ENCODE assay signal across 1 cellular context in the genomic region with DNA sequence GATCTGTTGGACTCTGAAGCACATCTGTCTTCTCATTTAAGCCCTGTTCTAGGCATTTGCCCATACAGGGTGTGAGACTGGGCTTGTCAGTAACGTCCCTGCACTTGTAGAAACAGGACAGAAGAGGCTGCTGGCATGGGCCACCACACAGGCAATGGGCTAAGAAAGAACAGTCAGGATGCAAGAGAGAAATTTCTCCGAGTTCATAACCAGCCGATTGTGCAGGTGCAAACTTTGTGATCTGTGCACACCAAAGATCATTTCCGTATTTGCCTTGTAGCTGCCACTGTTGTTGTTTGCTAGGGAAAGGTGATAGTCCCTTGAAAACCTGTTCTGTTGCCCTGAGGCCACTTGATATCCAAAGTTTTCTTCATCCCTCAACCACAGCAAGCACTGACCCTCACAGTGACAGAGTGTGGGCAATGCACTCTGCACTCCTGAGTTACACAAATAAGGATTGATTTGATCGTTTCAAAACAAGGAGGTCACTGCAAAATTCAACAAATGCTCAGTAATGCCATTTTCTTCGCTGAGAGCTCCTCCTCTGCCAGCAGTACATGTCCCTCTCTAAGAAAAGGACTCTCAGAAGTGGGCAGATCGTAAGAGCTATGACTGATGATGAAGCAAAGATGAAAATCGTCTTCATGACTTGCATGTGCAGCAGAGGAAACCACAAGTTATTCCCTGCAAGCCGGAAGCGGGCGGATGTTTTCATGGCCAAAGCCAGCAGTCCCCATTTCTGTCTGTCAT.
TF ChIP-seq lines count a peak whose summit lies in the region.

No MANE protein-coding gene starts in this region.

TF ChIP-seq in K562, 482 proteins besides CTCF, POLR2A, EP300 and RAD21 (continued from another document and continues in another):
- TF ChIP-seq DPF2 (IDR thresholded peaks at IDR 0.05) (peak; percentile 81), ZNF436 (CRISPR knock-in tag; IDR thresholded peaks at IDR 0.05) (no peak), SAFB2 (IDR thresholded peaks at IDR 0.05; ENCODE audit: borderline replicate concordance, low read depth, low read length, severe bottlenecking) (no peak), ZNF316 (IDR thresholded peaks at IDR 0.05) (peak; percentile 88), MCM3 (IDR thresholded peaks at IDR 0.05) (no peak), ETV1 (tag; conservative IDR thresholded peaks at IDR 0.05; ENCODE audit: low read depth) (peak; percentile 89), HDAC2 (IDR thresholded peaks at IDR 0.05) (peak; percentile 58; the same call in 1 of the 2 replicates), SIN3B (IDR thresholded peaks at IDR 0.05; ENCODE audit: low read depth) (no peak), SIRT6 (IDR thresholded peaks at IDR 0.05; ENCODE audit: low read depth, low read length) (no peak), RBM39 (optimal IDR thresholded peaks at IDR 0.05; ENCODE audit: low read depth, low read length) (no peak), ZBTB17 (CRISPR knock-in tag; IDR thresholded peaks at IDR 0.05) (no peak), JUN (IDR thresholded peaks at IDR 0.05; ENCODE audit: borderline replicate concordance, low read depth, low read length) (0 out of 2 replicates have a peak, but pooled peaks have one; percentile 9), JUN (CRISPR knock-in tag; IDR thresholded peaks at IDR 0.05; ENCODE audit: borderline replicate concordance) (no peak), CEBPG (CRISPR knock-in tag; IDR thresholded peaks at IDR 0.05) (no peak), CEBPG (tag; conservative IDR thresholded peaks at IDR 0.05 in 1 of 2, IDR thresholded peaks at IDR 0.05 in 1 of 2) (no peak), ATF7 (IDR thresholded peaks at IDR 0.05) (peak; percentile 30; the same call in 1 of the 2 replicates), E4F1 (CRISPR knock-in tag; IDR thresholded peaks at IDR 0.05; ENCODE audit: borderline replicate concordance) (no peak), RCOR1 (IDR thresholded peaks at IDR 0.05; ENCODE audit: borderline replicate concordance in 1 of 2, low read depth in 2 of 2, low read length in 2 of 2) (peak in 1 of 2 experiments; percentile 59; a peak in 1 of 4 replicates), BACH1 (tag; IDR thresholded peaks at IDR 0.05) (peak; percentile 57; the same call in 1 of the 2 replicates), MCM7 (IDR thresholded peaks at IDR 0.05) (no peak), FOXK1 (CRISPR knock-in tag; IDR thresholded peaks at IDR 0.05; ENCODE audit: borderline replicate concordance) (no peak), RNF2 (IDR thresholded peaks at IDR 0.05) (peak; percentile 32; the same call in 1 of the 2 replicates), POU5F1 (IDR thresholded peaks at IDR 0.05; ENCODE audit: borderline replicate concordance, low read depth, low read length, partially characterized antibody) (no peak), ATF1 (CRISPR knock-in tag; IDR thresholded peaks at IDR 0.05) (no peak), ATF1 (tag; IDR thresholded peaks at IDR 0.05) (peak; percentile 38), KDM1A (IDR thresholded peaks at IDR 0.05) (no peak), ZKSCAN1 (IDR thresholded peaks at IDR 0.05; ENCODE audit: low read depth, low read length) (no peak), BHLHE40 (IDR thresholded peaks at IDR 0.05; ENCODE audit: low read length) (peak; percentile 82), JUND (IDR thresholded peaks at IDR 0.05; ENCODE audit: borderline replicate concordance, low read depth, low read length) (peak; percentile 64; the same call in 1 of the 2 replicates), JUND (tag; IDR thresholded peaks at IDR 0.05; ENCODE audit: borderline replicate concordance, low read depth, low read length) (peak; percentile 40; the same call in 1 of the 3 replicates), DDX20 (tag; IDR thresholded peaks at IDR 0.05; ENCODE audit: low read depth) (no peak), ZNF143 (CRISPR knock-in tag; IDR thresholded peaks at IDR 0.05) (no peak), ZNF354B (CRISPR knock-in tag; IDR thresholded peaks at IDR 0.05) (no peak), CTBP1 (IDR thresholded peaks at IDR 0.05; ENCODE audit: borderline replicate concordance) (peak; percentile 61), CAMTA2 (CRISPR knock-in tag; conservative IDR thresholded peaks at IDR 0.05) (no peak), CSDE1 (IDR thresholded peaks at IDR 0.05) (no peak), ZNF445 (CRISPR knock-in tag; IDR thresholded peaks at IDR 0.05; ENCODE audit: low read depth) (no peak), ZNF766 (CRISPR knock-in tag; conservative IDR thresholded peaks at IDR 0.05) (0 out of 2 replicates have a peak, but pooled peaks have one; percentile 50), ZNF197 (CRISPR knock-in tag; IDR thresholded peaks at IDR 0.05; ENCODE audit: low read depth) (peak; percentile 74; the same call in 1 of the 2 replicates), MTF1 (CRISPR knock-in tag; IDR thresholded peaks at IDR 0.05; ENCODE audit: borderline replicate concordance) (no peak), ZNF644 (tag; IDR thresholded peaks at IDR 0.05; ENCODE audit: low read depth) (0 out of 2 replicates have a peak, but pooled peaks have one; percentile 25), ZHX1 (conservative IDR thresholded peaks at IDR 0.05; ENCODE audit: low read length) (no peak), ZNF274 (IDR thresholded peaks at IDR 0.05; ENCODE audit: borderline replicate concordance, low read depth, low read length) (no peak), ETS2 (tag; IDR thresholded peaks at IDR 0.05; ENCODE audit: borderline replicate concordance, poor library complexity, severe bottlenecking) (no peak), RBBP5 (IDR thresholded peaks at IDR 0.05; ENCODE audit: borderline replicate concordance, insufficient read depth, low read length, poor library complexity, severe bottlenecking) (no peak), EP400 (IDR thresholded peaks at IDR 0.05) (0 out of 2 replicates have a peak, but pooled peaks have one; percentile 15), NBN (IDR thresholded peaks at IDR 0.05; ENCODE audit: low read depth) (peak; percentile 63; the same call in 1 of the 2 replicates)
- TF ChIP-seq, protein P1, sequence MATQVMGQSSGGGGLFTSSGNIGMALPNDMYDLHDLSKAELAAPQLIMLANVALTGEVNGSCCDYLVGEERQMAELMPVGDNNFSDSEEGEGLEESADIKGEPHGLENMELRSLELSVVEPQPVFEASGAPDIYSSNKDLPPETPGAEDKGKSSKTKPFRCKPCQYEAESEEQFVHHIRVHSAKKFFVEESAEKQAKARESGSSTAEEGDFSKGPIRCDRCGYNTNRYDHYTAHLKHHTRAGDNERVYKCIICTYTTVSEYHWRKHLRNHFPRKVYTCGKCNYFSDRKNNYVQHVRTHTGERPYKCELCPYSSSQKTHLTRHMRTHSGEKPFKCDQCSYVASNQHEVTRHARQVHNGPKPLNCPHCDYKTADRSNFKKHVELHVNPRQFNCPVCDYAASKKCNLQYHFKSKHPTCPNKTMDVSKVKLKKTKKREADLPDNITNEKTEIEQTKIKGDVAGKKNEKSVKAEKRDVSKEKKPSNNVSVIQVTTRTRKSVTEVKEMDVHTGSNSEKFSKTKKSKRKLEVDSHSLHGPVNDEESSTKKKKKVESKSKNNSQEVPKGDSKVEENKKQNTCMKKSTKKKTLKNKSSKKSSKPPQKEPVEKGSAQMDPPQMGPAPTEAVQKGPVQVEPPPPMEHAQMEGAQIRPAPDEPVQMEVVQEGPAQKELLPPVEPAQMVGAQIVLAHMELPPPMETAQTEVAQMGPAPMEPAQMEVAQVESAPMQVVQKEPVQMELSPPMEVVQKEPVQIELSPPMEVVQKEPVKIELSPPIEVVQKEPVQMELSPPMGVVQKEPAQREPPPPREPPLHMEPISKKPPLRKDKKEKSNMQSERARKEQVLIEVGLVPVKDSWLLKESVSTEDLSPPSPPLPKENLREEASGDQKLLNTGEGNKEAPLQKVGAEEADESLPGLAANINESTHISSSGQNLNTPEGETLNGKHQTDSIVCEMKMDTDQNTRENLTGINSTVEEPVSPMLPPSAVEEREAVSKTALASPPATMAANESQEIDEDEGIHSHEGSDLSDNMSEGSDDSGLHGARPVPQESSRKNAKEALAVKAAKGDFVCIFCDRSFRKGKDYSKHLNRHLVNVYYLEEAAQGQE (CRISPR knock-in tag; IDR thresholded peaks at IDR 0.05; ENCODE audit: low read depth) = no peak
- TF ChIP-seq, protein P2, sequence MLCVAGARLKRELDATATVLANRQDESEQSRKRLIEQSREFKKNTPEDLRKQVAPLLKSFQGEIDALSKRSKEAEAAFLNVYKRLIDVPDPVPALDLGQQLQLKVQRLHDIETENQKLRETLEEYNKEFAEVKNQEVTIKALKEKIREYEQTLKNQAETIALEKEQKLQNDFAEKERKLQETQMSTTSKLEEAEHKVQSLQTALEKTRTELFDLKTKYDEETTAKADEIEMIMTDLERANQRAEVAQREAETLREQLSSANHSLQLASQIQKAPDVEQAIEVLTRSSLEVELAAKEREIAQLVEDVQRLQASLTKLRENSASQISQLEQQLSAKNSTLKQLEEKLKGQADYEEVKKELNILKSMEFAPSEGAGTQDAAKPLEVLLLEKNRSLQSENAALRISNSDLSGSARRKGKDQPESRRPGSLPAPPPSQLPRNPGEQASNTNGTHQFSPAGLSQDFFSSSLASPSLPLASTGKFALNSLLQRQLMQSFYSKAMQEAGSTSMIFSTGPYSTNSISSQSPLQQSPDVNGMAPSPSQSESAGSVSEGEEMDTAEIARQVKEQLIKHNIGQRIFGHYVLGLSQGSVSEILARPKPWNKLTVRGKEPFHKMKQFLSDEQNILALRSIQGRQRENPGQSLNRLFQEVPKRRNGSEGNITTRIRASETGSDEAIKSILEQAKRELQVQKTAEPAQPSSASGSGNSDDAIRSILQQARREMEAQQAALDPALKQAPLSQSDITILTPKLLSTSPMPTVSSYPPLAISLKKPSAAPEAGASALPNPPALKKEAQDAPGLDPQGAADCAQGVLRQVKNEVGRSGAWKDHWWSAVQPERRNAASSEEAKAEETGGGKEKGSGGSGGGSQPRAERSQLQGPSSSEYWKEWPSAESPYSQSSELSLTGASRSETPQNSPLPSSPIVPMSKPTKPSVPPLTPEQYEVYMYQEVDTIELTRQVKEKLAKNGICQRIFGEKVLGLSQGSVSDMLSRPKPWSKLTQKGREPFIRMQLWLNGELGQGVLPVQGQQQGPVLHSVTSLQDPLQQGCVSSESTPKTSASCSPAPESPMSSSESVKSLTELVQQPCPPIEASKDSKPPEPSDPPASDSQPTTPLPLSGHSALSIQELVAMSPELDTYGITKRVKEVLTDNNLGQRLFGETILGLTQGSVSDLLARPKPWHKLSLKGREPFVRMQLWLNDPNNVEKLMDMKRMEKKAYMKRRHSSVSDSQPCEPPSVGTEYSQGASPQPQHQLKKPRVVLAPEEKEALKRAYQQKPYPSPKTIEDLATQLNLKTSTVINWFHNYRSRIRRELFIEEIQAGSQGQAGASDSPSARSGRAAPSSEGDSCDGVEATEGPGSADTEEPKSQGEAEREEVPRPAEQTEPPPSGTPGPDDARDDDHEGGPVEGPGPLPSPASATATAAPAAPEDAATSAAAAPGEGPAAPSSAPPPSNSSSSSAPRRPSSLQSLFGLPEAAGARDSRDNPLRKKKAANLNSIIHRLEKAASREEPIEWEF (CRISPR knock-in tag; IDR thresholded peaks at IDR 0.05) = no peak
- TF ChIP-seq, protein P3, sequence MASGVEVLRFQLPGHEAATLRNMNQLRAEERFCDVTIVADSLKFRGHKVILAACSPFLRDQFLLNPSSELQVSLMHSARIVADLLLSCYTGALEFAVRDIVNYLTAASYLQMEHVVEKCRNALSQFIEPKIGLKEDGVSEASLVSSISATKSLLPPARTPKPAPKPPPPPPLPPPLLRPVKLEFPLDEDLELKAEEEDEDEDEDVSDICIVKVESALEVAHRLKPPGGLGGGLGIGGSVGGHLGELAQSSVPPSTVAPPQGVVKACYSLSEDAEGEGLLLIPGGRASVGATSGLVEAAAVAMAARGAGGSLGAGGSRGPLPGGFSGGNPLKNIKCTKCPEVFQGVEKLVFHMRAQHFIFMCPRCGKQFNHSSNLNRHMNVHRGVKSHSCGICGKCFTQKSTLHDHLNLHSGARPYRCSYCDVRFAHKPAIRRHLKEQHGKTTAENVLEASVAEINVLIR (CRISPR knock-in tag; IDR thresholded peaks at IDR 0.05) = no peak
- TF ChIP-seq, protein P4, sequence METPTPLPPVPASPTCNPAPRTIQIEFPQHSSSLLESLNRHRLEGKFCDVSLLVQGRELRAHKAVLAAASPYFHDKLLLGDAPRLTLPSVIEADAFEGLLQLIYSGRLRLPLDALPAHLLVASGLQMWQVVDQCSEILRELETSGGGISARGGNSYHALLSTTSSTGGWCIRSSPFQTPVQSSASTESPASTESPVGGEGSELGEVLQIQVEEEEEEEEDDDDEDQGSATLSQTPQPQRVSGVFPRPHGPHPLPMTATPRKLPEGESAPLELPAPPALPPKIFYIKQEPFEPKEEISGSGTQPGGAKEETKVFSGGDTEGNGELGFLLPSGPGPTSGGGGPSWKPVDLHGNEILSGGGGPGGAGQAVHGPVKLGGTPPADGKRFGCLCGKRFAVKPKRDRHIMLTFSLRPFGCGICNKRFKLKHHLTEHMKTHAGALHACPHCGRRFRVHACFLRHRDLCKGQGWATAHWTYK (CRISPR knock-in tag; IDR thresholded peaks at IDR 0.05) = no peak
